In genomic region chr3:113585720-113586119, GRCh38 we compare ENCODE assay signal across 25 cellular contexts. TPM values are rescaled to one million over a fixed set of nuclear protein-coding genes. Genes with fewer than 3 reads are reported as not detected.
"Had no signal": no experiment of that assay in that cellular context is flagged by ENCODE, and none has a peak within 500 bp of the region (broad histone marks: within the 10 kb centered on the region; RNA-seq: fewer than 3 reads in every experiment).

No MANE protein-coding gene starts in this region.

- H3K27me3 Mint-ChIP-seq: naive B cell, type B pancreatic cell had no signal

- H3K9me3 Mint-ChIP-seq: naive B cell; nephron; stimulated activated effector memory CD8-positive, alpha-beta T cell treated with anti-CD3 and anti-CD28 coated beads, Interleukin-12 subunit alpha, Interleukin-12 subunit beta, amount 100 ng/mL, for 72 hours had no signal

- H3K4me3 Mint-ChIP-seq: naive B cell; nephron; stimulated activated effector memory CD8-positive, alpha-beta T cell treated with anti-CD3 and anti-CD28 coated beads, Interleukin-12 subunit alpha, Interleukin-12 subunit beta, amount 100 ng/mL, for 72 hours; type B pancreatic cell had no signal

- H3K27ac Mint-ChIP-seq: nephron; stimulated activated effector memory CD8-positive, alpha-beta T cell treated with anti-CD3 and anti-CD28 coated beads, Interleukin-12 subunit alpha, Interleukin-12 subunit beta, amount 100 ng/mL, for 72 hours; type B pancreatic cell had no signal

- H3K4me1 Mint-ChIP-seq: naive B cell; nephron; stimulated activated effector memory CD8-positive, alpha-beta T cell treated with anti-CD3 and anti-CD28 coated beads, Interleukin-12 subunit alpha, Interleukin-12 subunit beta, amount 100 ng/mL, for 72 hours had no signal

- H3K9me3 ChIP-seq: heart left ventricle, neutrophil, psoas muscle, right lobe of liver, suprapubic skin, thyroid gland had no signal

- DNase-seq: cortex of kidney; dorsolateral prefrontal cortex; effector CD8-positive, alpha-beta T cell; heart left ventricle; hippocampal formation; kidney; left cardiac atrium; left ventricle myocardium superior; mesendoderm; naive B cell; psoas muscle; retina; right lobe of liver; stimulated activated CD4-positive, alpha-beta T cell treated with anti-CD3 and anti-CD28 coated beads, Interleukin-4, amount 100 ng/mL, for 1 hour; stimulated activated CD8-positive, alpha-beta memory T cell treated with anti-CD3 and anti-CD28 coated beads, Interleukin-4, amount 100 ng/mL, for 48 hours; stimulated activated naive CD8-positive, alpha-beta T cell treated with anti-CD3 and anti-CD28 coated beads, Interleukin-15, Interleukin-2, amounts not matched to agents 100 U/mL and 50 U/mL, for 24 hours; thyroid gland had no signal

- H3K36me3 Mint-ChIP-seq: type B pancreatic cell had no signal

- H3K4me1 ChIP-seq: heart left ventricle, psoas muscle, right lobe of liver, suprapubic skin, thyroid gland had no signal

- ATAC-seq: esophagus mucosa; heart left ventricle; left cardiac atrium; left ventricle myocardium superior; psoas muscle; right lobe of liver; stimulated activated effector memory CD8-positive, alpha-beta T cell treated with anti-CD3 and anti-CD28 coated beads, Interleukin-12 subunit alpha, Interleukin-12 subunit beta, amount 100 ng/mL, for 72 hours; stimulated activated naive CD8-positive, alpha-beta T cell treated with anti-CD3 and anti-CD28 coated beads, Interleukin-15, Interleukin-2, amounts not matched to agents 100 U/mL and 50 U/mL, for 24 hours had no signal

- H3K27me3 ChIP-seq: dorsolateral prefrontal cortex, neutrophil, right lobe of liver, thyroid gland had no signal

- H3K27ac ChIP-seq: dorsolateral prefrontal cortex, heart left ventricle, neutrophil, psoas muscle, right lobe of liver, suprapubic skin, thyroid gland had no signal

- H3K4me3 ChIP-seq: dorsolateral prefrontal cortex, heart left ventricle, psoas muscle, right lobe of liver, suprapubic skin, thyroid gland had no signal

- H3K36me3 ChIP-seq: heart left ventricle, neutrophil, right lobe of liver, suprapubic skin, thyroid gland had no signal

RNA-seq across cellular contexts. Expression of gene SIDT1, which starts 53.4 kb away (rescaled TPM):
- total RNA-seq: fibroblast of lung, lung microvascular endothelial cell had no signal
